Comparison of ENCODE assay signal across 24 cellular contexts in the genomic region with DNA sequence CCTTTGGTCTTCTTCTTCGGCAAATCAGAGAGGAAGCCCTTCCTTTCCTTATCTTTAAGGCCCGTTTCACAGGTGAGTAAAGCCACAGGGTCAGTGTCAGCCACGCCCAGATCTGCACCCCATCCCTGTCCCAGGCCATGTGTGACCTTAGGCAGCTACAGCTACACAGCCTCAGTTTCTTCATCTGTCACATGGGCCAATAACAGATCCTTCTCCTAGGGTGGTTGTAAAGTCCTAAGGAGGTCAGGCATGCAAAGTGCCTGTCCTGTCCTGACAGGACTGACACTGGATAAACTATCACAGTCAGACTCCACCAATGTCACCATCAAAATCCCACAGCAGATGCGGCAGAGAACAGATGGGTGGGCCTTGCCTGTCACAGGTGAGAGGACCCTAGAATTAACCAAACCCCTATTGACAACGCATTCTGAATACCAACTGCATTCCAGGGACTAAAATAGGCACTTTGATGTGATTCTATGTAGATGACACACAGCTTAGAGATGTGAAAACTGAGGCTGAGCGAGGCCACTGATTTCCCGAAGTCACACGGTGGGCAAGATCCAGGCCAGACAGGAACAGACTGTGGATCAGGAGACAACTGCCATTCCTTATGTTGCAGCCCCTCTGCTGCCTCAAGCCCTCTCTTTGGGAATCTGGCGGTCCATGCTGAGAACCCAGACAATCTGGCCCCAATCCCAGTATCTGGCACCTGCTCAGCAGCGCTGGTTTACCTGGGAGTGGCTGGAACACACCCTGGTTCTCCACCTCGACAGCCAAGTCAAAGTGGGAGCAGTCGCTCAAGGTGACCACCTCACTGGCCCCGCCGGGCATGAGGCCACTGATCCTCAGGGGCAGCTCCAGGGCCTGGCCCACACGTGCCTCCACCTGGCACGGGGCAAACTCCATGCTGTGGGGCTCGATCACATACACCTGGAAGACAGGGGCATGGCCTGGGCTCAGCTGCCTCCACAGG. TPM values are rescaled to one million over a fixed set of nuclear protein-coding genes. Genes with fewer than 3 reads are reported as not detected.
DNase-seq lines count a peak whose midpoint lies in the region; ATAC-seq, FAIRE-seq and TF ChIP-seq lines count a peak whose summit lies in the region.
"Had no signal": no experiment of that assay in that cellular context is flagged by ENCODE, and none has a peak within 500 bp of the region (broad histone marks: within the 10 kb centered on the region; RNA-seq: fewer than 3 reads in every experiment).

No MANE protein-coding gene starts in this region.

- H2BK20ac ChIP-seq in H9 (ENCODE audit: low read depth, low read length, poor library complexity, severe bottlenecking) (no peak overlapping the region), H1 (ENCODE audit: low read length) (no peak overlapping the region)

- no peak for FAIRE-seq in H1 (lab: Jason Lieb, UNC)
- FAIRE-seq in small intestine (lab: Jason Lieb, UNC): no peak
- FAIRE-seq: A549, colon, RCC 7860 had no signal

- H3K4ac ChIP-seq in H9 (ENCODE audit: low read depth, low read length): no peak overlapping the region
- no peak overlapping the region for H3K4ac ChIP-seq in H1 (replicated peaks; ENCODE audit: insufficient read length, low read depth, low read length)

- H3K27me3 ChIP-seq in H9 (ENCODE audit: insufficient read depth, low read length) (no peaks in the 10 kb centered on the region), H1 (replicated peaks in 1 of 4; ENCODE audit: control insufficient read depth in 3 of 4, extremely low read depth in 1 of 4, insufficient read depth in 3 of 4, low read length in 3 of 4) (no peaks in the 10 kb centered on the region), small intestine (ENCODE audit: control insufficient read depth in 2 of 2, insufficient read depth in 2 of 2, low read length in 2 of 2) (no peaks in the 10 kb centered on the region)
- H3K27me3 ChIP-seq: body of pancreas, SJSA1, transverse colon had no signal

- H3K36me3 ChIP-seq in H1 (ENCODE audit: control insufficient read depth in 2 of 4, insufficient read depth in 4 of 4, low read length in 3 of 4) (peaks cover 3 to 49% (median 12%) of the 10 kb centered on the region in 4 experiments; a peak in 7 of 8 replicates), small intestine (ENCODE audit: control insufficient read depth in 2 of 2, insufficient read depth in 2 of 2, low read length in 2 of 2) (peaks cover 0 to 2% of the 10 kb centered on the region in 2 donors)
- H3K36me3 ChIP-seq: SJSA1, transverse colon had no signal

- H3K27ac Mint-ChIP-seq in activated CD8-positive, alpha-beta T cell treated with anti-CD3 and anti-CD28 coated beads, Interleukin-2, amount 10 ng/mL, durations not matched to agents 7 days and 5 days: peak overlapping the region; percentile 20
- H3K27ac Mint-ChIP-seq in activated CD8-positive, alpha-beta T cell treated with anti-CD3 and anti-CD28 coated beads for 36 hours: no peak overlapping the region
- H3K27ac Mint-ChIP-seq in H9: peak overlapping the region; percentile 8 to 19 (median 16); a peak in 1 of 7 replicates
- no peak overlapping the region for H3K27ac Mint-ChIP-seq in activated CD4-positive, alpha-beta memory T cell treated with anti-CD3 and anti-CD28 coated beads, Interleukin-2, amount 10 ng/mL, durations not matched to agents 7 days and 5 days
- H3K27ac Mint-ChIP-seq: B cell; natural killer cell treated with Interleukin-12 subunit alpha and Interleukin-12 subunit beta and Interleukin-15 and Interleukin-18, amount 100 ng/mL, for 72 hours had no signal

- no peak overlapping the region for H2AK5ac ChIP-seq in H9 (ENCODE audit: insufficient read length, low read length)
- no peak overlapping the region for H2AK5ac ChIP-seq in H1 (ENCODE audit: low read depth, low read length)

- H3K27me3 Mint-ChIP-seq in activated CD8-positive, alpha-beta T cell treated with anti-CD3 and anti-CD28 coated beads, Interleukin-2, amount 10 ng/mL, durations not matched to agents 7 days and 5 days (ENCODE audit: low read depth): no peaks in the 10 kb centered on the region
- H3K27me3 Mint-ChIP-seq in activated CD8-positive, alpha-beta T cell treated with anti-CD3 and anti-CD28 coated beads for 36 hours: no peaks in the 10 kb centered on the region
- H3K27me3 Mint-ChIP-seq in H9 (ENCODE audit: low read depth): peaks cover 1% of the 10 kb centered on the region; the same call in 1 of the 2 replicates
- no peaks in the 10 kb centered on the region for H3K27me3 Mint-ChIP-seq in activated CD4-positive, alpha-beta memory T cell treated with anti-CD3 and anti-CD28 coated beads, Interleukin-2, amount 10 ng/mL, durations not matched to agents 7 days and 5 days
- H3K27me3 Mint-ChIP-seq: B cell; natural killer cell treated with Interleukin-12 subunit alpha and Interleukin-12 subunit beta and Interleukin-15 and Interleukin-18, amount 100 ng/mL, for 72 hours had no signal

- no peak overlapping the region for H3K4me3 Mint-ChIP-seq in activated CD8-positive, alpha-beta T cell treated with anti-CD3 and anti-CD28 coated beads, Interleukin-2, amount 10 ng/mL, durations not matched to agents 7 days and 5 days
- no peak overlapping the region for H3K4me3 Mint-ChIP-seq in activated CD8-positive, alpha-beta T cell treated with anti-CD3 and anti-CD28 coated beads for 36 hours
- no peak overlapping the region for H3K4me3 Mint-ChIP-seq in H9
- H3K4me3 Mint-ChIP-seq in activated CD4-positive, alpha-beta memory T cell treated with anti-CD3 and anti-CD28 coated beads, Interleukin-2, amount 10 ng/mL, durations not matched to agents 7 days and 5 days: no peak overlapping the region
- H3K4me3 Mint-ChIP-seq: B cell; natural killer cell treated with Interleukin-12 subunit alpha and Interleukin-12 subunit beta and Interleukin-15 and Interleukin-18, amount 100 ng/mL, for 72 hours had no signal

- H3K9ac ChIP-seq in H9 (ENCODE audit: extremely low read depth, insufficient read length, low read length): no peak overlapping the region
- no peak overlapping the region for H3K9ac ChIP-seq in H1 (replicated peaks in 1 of 4; ENCODE audit: extremely low read depth in 1 of 4, low read depth in 3 of 4, low read length in 3 of 4)
- H3K9ac ChIP-seq: parathyroid adenoma had no signal

- no peak overlapping the region for H2AFZ ChIP-seq in H9 (ENCODE audit: low read length)
- no peak overlapping the region for H2AFZ ChIP-seq in H1 (ENCODE audit: low read length)
- H2AFZ ChIP-seq: parathyroid adenoma had no signal

- H2BK12ac ChIP-seq in H9 (ENCODE audit: insufficient read length, low read depth, low read length) (no peak overlapping the region), H1 (ENCODE audit: low read depth, low read length) (no peak overlapping the region)

- H3K4me1 ChIP-seq in H9 (ENCODE audit: insufficient read depth, low read length) (no peaks in the 10 kb centered on the region; the same call in 1 of the 2 replicates), H1 (replicated peaks in 1 of 4; ENCODE audit: control insufficient read depth in 3 of 4, insufficient read depth in 4 of 4, low read length in 3 of 4) (0 out of 7 replicates have a peak, but pooled peaks cover 0 to 3% (median 0%) of the 10 kb centered on the region in 4 experiments), small intestine (ENCODE audit: control insufficient read depth in 2 of 2, insufficient read depth in 1 of 2, low read depth in 1 of 2, low read length in 1 of 2) (no peaks in the 10 kb centered on the region)
- H3K4me1 ChIP-seq: A549, body of pancreas, parathyroid adenoma, SJSA1, transverse colon had no signal

- H4K20me1 ChIP-seq in H9 (ENCODE audit: control insufficient read depth, insufficient read depth, insufficient read length) (no peaks in the 10 kb centered on the region), H1 (replicated peaks in 1 of 2; ENCODE audit: control insufficient read depth in 1 of 2, insufficient read depth in 2 of 2, low read length in 2 of 2) (peaks cover 2 to 7% of the 10 kb centered on the region in 2 experiments)

- H4K8ac ChIP-seq in H9 (replicated peaks; ENCODE audit: insufficient read length, low read depth, low read length) (no peak overlapping the region), H1 (ENCODE audit: extremely low read depth, insufficient read depth, low read length) (0 out of 2 replicates have a peak overlapping the region, but pooled peaks have one; percentile 42)

- no peak overlapping the region for H4K5ac ChIP-seq in H9 (ENCODE audit: insufficient read length, low read depth, low read length)
- H4K5ac ChIP-seq in H1 (ENCODE audit: insufficient read length, low read depth, low read length): no peak overlapping the region

- H3K23ac ChIP-seq in H9 (ENCODE audit: insufficient read length, low read depth, low read length): no peak overlapping the region
- H3K23ac ChIP-seq in H1 (ENCODE audit: insufficient read length): no peak overlapping the region

- no peak overlapping the region; the same call in 1 of the 2 replicates for H3K14ac ChIP-seq in H9 (ENCODE audit: insufficient read depth, low read length)
- H3K14ac ChIP-seq in H1 (ENCODE audit: insufficient read length): no peak overlapping the region

- H2BK5ac ChIP-seq in H9 (ENCODE audit: insufficient read length, low read length): no peak overlapping the region
- no peak overlapping the region; the same call in 1 of the 2 replicates for H2BK5ac ChIP-seq in H1 (ENCODE audit: low read depth, low read length)

- H3K4me3 ChIP-seq in H1 (ENCODE audit: extremely low read depth in 1 of 4, insufficient read depth in 2 of 4, low read depth in 3 of 4, low read length in 4 of 4) (no peak overlapping the region), small intestine (ENCODE audit: low read depth in 1 of 2, low read length in 2 of 2) (no peak overlapping the region)
- H3K4me3 ChIP-seq: A549, body of pancreas, SJSA1, transverse colon had no signal

- TF ChIP-seq CTCF in activated CD8-positive, alpha-beta T cell treated with anti-CD3 and anti-CD28 coated beads for 36 hours (IDR thresholded peaks at IDR 0.05): no peak
- TF ChIP-seq CTCF in H9 (conservative IDR thresholded peaks at IDR 0.05) (no peak), H1 (IDR thresholded peaks at IDR 0.05; ENCODE audit: control extremely low read depth in 1 of 3, insufficient read depth in 1 of 3, low read depth in 1 of 3, low read length in 3 of 3) (no peak)

- H3K23me2 ChIP-seq in H9 (ENCODE audit: insufficient read length, low read depth, low read length, poor library complexity, severe bottlenecking) (no peaks in the 10 kb centered on the region), H1 (ENCODE audit: low read depth, low read length) (peaks cover 5% of the 10 kb centered on the region)

- TF ChIP-seq RAD21 in H1 (IDR thresholded peaks at IDR 0.05 in 1 of 2, conservative IDR thresholded peaks at IDR 0.05 in 1 of 2; ENCODE audit: low read depth in 2 of 2, low read length in 2 of 2): no peak

- DNase-seq in activated CD8-positive, alpha-beta T cell treated with anti-CD3 and anti-CD28 coated beads, Interleukin-2, amount 10 ng/mL, durations not matched to agents 7 days and 5 days: no peak
- no peak for DNase-seq in activated CD8-positive, alpha-beta T cell treated with anti-CD3 and anti-CD28 coated beads for 36 hours
- no peak for DNase-seq in H9
- DNase-seq in H1 (ENCODE audit: low read depth in 1 of 2, low spot score in 2 of 2): no peak
- peak; percentile 18 for DNase-seq in small intestine
- DNase-seq in activated CD4-positive, alpha-beta memory T cell treated with anti-CD3 and anti-CD28 coated beads, Interleukin-2, amount 10 ng/mL, durations not matched to agents 7 days and 5 days: no peak
- no peak for DNase-seq in stimulated activated CD4-positive, alpha-beta T cell treated with anti-CD3 and anti-CD28 coated beads, Interleukin-15, amount 100 ng/mL, for 24 hours
- DNase-seq in SKM-1 treated with dmso at 0.1 percent for 144 hours (lab: John Stamatoyannopoulos, UW; ENCODE audit: unreplicated experiment): no peak
- DNase-seq: body of pancreas; effector CD8-positive, alpha-beta T cell; foreskin melanocyte; Kasumi-1; left ventricle myocardium superior; NCI-H1694; NCI-H524 treated with DMSO at 0.1 percent for 48 hours; transverse colon had no signal

- TF ChIP-seq EP300 in H1 (IDR thresholded peaks at IDR 0.05; ENCODE audit: borderline replicate concordance in 1 of 2, low read depth in 2 of 2, low read length in 2 of 2): no peak

- no peaks in the 10 kb centered on the region for H3K79me1 ChIP-seq in H9 (ENCODE audit: insufficient read depth, low read depth, low read length, poor library complexity, severe bottlenecking)
- H3K79me1 ChIP-seq in H1 (ENCODE audit: low read depth, low read length): no peaks in the 10 kb centered on the region; the same call in 1 of the 2 replicates

- TF ChIP-seq POLR2A in H1 (IDR thresholded peaks at IDR 0.05; ENCODE audit: control extremely low read depth in 1 of 2, low read depth in 2 of 2, low read length in 2 of 2): no peak

- no peak overlapping the region for H3T11ph ChIP-seq in H9 (ENCODE audit: low read length)

- intact Hi-C loops in activated CD8-positive, alpha-beta T cell treated with anti-CD3 and anti-CD28 coated beads for 36 hours (cut with micrococcal nuclease): no loop called here

- H2BK15ac ChIP-seq in H9 (ENCODE audit: low read depth, low read length): no peak overlapping the region
- no peak overlapping the region for H2BK15ac ChIP-seq in H1 (ENCODE audit: low read length)

- no peaks in the 10 kb centered on the region for H3K9me3 Mint-ChIP-seq in activated CD8-positive, alpha-beta T cell treated with anti-CD3 and anti-CD28 coated beads, Interleukin-2, amount 10 ng/mL, durations not matched to agents 7 days and 5 days (ENCODE audit: insufficient read depth)
- H3K9me3 Mint-ChIP-seq in activated CD8-positive, alpha-beta T cell treated with anti-CD3 and anti-CD28 coated beads for 36 hours: no peaks in the 10 kb centered on the region
- H3K9me3 Mint-ChIP-seq in H9: no peaks in the 10 kb centered on the region
- no peaks in the 10 kb centered on the region for H3K9me3 Mint-ChIP-seq in activated CD4-positive, alpha-beta memory T cell treated with anti-CD3 and anti-CD28 coated beads, Interleukin-2, amount 10 ng/mL, durations not matched to agents 7 days and 5 days
- H3K9me3 Mint-ChIP-seq: natural killer cell treated with Interleukin-12 subunit alpha and Interleukin-12 subunit beta and Interleukin-15 and Interleukin-18, amount 100 ng/mL, for 72 hours had no signal

- CTCF ChIA-PET in activated CD8-positive, alpha-beta T cell treated with anti-CD3 and anti-CD28 coated beads, Interleukin-2, amount 10 ng/mL, durations not matched to agents 7 days and 5 days (lab: Charles Lee): no interaction called here
- CTCF ChIA-PET in activated CD8-positive, alpha-beta T cell treated with anti-CD3 and anti-CD28 coated beads for 36 hours (lab: Charles Lee): interaction anchor here (1.2 to 1.7 kb wide), 2 partner anchors 17 to 90 kb away, joined by 3 to 4 read pairs; no protein-coding TSS in a partner anchor
- CTCF ChIA-PET in H1 (lab: Charles Lee; ENCODE audit: partially characterized antibody): interaction anchor here (0.9 to 1.3 kb wide), 3 partner anchors 18 to 29 kb away, joined by 3 to 5 read pairs (median 3); no protein-coding TSS in a partner anchor
- CTCF ChIA-PET in activated CD4-positive, alpha-beta memory T cell treated with anti-CD3 and anti-CD28 coated beads, Interleukin-2, amount 10 ng/mL, durations not matched to agents 7 days and 5 days (lab: Charles Lee): no interaction called here

- H3K79me2 ChIP-seq in H9 (ENCODE audit: insufficient read depth, low read length) (no peaks in the 10 kb centered on the region), H1 (ENCODE audit: control insufficient read depth in 1 of 2, insufficient read depth in 2 of 2, low read length in 2 of 2) (no peaks in the 10 kb centered on the region)
- H3K79me2 ChIP-seq: parathyroid adenoma had no signal

- H3K18ac ChIP-seq in H9 (ENCODE audit: insufficient read length, low read depth, low read length): no peak overlapping the region
- H3K18ac ChIP-seq in H1 (ENCODE audit: extremely low read depth, low read length): no peak overlapping the region

- no peak overlapping the region for H3K56ac ChIP-seq in H9 (ENCODE audit: insufficient read length, low read depth, low read length)
- H3K56ac ChIP-seq in H1 (replicated peaks; ENCODE audit: insufficient read length, low read depth, low read length): no peak overlapping the region

- ATAC-seq in activated CD8-positive, alpha-beta T cell treated with anti-CD3 and anti-CD28 coated beads, Interleukin-2, amount 10 ng/mL, durations not matched to agents 7 days and 5 days: no peak
- no peak for ATAC-seq in activated CD8-positive, alpha-beta T cell treated with anti-CD3 and anti-CD28 coated beads for 36 hours
- ATAC-seq: A549, body of pancreas, left ventricle myocardium superior, right cardiac atrium had no signal

- H3K36me3 Mint-ChIP-seq in activated CD8-positive, alpha-beta T cell treated with anti-CD3 and anti-CD28 coated beads, Interleukin-2, amount 10 ng/mL, durations not matched to agents 7 days and 5 days (ENCODE audit: low read depth): peaks cover 47% of the 10 kb centered on the region
- H3K36me3 Mint-ChIP-seq in activated CD8-positive, alpha-beta T cell treated with anti-CD3 and anti-CD28 coated beads for 36 hours (ENCODE audit: low read depth): peaks cover 38% of the 10 kb centered on the region
- peaks cover 28 to 46% (median 35%) of the 10 kb centered on the region in 3 experiments for H3K36me3 Mint-ChIP-seq in H9 (ENCODE audit: insufficient read depth in 1 of 3, low read depth in 3 of 3)
- peaks cover 40% of the 10 kb centered on the region for H3K36me3 Mint-ChIP-seq in activated CD4-positive, alpha-beta memory T cell treated with anti-CD3 and anti-CD28 coated beads, Interleukin-2, amount 10 ng/mL, durations not matched to agents 7 days and 5 days (ENCODE audit: low read depth)

- no peak overlapping the region for H3K27ac ChIP-seq in H9 (ENCODE audit: insufficient read length, low read depth, low read length)
- H3K27ac ChIP-seq in H1 (ENCODE audit: low read depth, low read length): no peak overlapping the region
- no peak overlapping the region for H3K27ac ChIP-seq in small intestine (ENCODE audit: low read depth in 1 of 2, low read length in 1 of 2)
- H3K27ac ChIP-seq: A549, body of pancreas, parathyroid adenoma, SJSA1, transverse colon had no signal

- H3K4me1 Mint-ChIP-seq in activated CD8-positive, alpha-beta T cell treated with anti-CD3 and anti-CD28 coated beads, Interleukin-2, amount 10 ng/mL, durations not matched to agents 7 days and 5 days (ENCODE audit: low read depth): no peaks in the 10 kb centered on the region
- no peaks in the 10 kb centered on the region for H3K4me1 Mint-ChIP-seq in activated CD8-positive, alpha-beta T cell treated with anti-CD3 and anti-CD28 coated beads for 36 hours (ENCODE audit: low read depth)
- H3K4me1 Mint-ChIP-seq in H9: peaks cover 0 to 9% of the 10 kb centered on the region in 2 experiments; a peak in 2 of 4 replicates
- H3K4me1 Mint-ChIP-seq in activated CD4-positive, alpha-beta memory T cell treated with anti-CD3 and anti-CD28 coated beads, Interleukin-2, amount 10 ng/mL, durations not matched to agents 7 days and 5 days: no peaks in the 10 kb centered on the region
- H3K4me1 Mint-ChIP-seq: B cell had no signal

- no CpG with 5 or more reads among the region's 17 CpGs for WGBS in H9 (ENCODE audit: extremely low coverage, insufficient read length, low lambda C conversion rate)
- 90% methylated on average over 17 of the region's 17 CpGs; no CpG with 5 or more reads in 1 of the 2 experiments for WGBS in H1 (ENCODE audit: extremely low coverage in 1 of 2, insufficient coverage in 1 of 2, insufficient read length in 1 of 2, insufficient replicate concordance in 2 of 2, low coverage in 1 of 2, low lambda C conversion rate in 2 of 2, missing lambda C conversion rate in 1 of 2), 2 experiments
- 49 to 78% (median 56%) methylated on average over 17 of the region's 17 CpGs for WGBS in small intestine, 3 donors

- no peak overlapping the region for H2BK120ac ChIP-seq in H9 (ENCODE audit: low read depth, low read length, poor library complexity, severe bottlenecking)
- no peak overlapping the region for H2BK120ac ChIP-seq in H1 (replicated peaks; ENCODE audit: low read depth, low read length)

- no peak overlapping the region for H4K91ac ChIP-seq in H9 (ENCODE audit: insufficient read length, low read depth, low read length)
- no peak overlapping the region for H4K91ac ChIP-seq in H1 (replicated peaks; ENCODE audit: insufficient read length, low read length)

- H3K4me2 ChIP-seq in H9 (ENCODE audit: insufficient read depth, insufficient read length, low read length) (no peak overlapping the region), H1 (ENCODE audit: insufficient read depth in 1 of 2, low read depth in 2 of 2, low read length in 2 of 2) (no peak overlapping the region)
- H3K4me2 ChIP-seq: A549 had no signal

- POLR2A ChIA-PET in activated CD8-positive, alpha-beta T cell treated with anti-CD3 and anti-CD28 coated beads, Interleukin-2, amount 10 ng/mL, durations not matched to agents 7 days and 5 days (lab: Charles Lee): no interaction called here
- POLR2A ChIA-PET in activated CD8-positive, alpha-beta T cell treated with anti-CD3 and anti-CD28 coated beads for 36 hours (lab: Charles Lee): no interaction called here
- POLR2A ChIA-PET in H1 (lab: Charles Lee; ENCODE audit: partially characterized antibody): interaction anchor here (1.0 to 2.1 kb wide), 5 partner anchors 8 to 49 kb away, joined by 3 to 6 read pairs (median 4); partner anchors contain the start of gene NUP210
- POLR2A ChIA-PET in activated CD4-positive, alpha-beta memory T cell treated with anti-CD3 and anti-CD28 coated beads, Interleukin-2, amount 10 ng/mL, durations not matched to agents 7 days and 5 days (lab: Charles Lee): interaction anchor here (1.0 kb wide), 1 partner anchor 81 kb away, joined by 4 read pairs; no protein-coding TSS in a partner anchor

- H3K9me3 ChIP-seq in H9 (ENCODE audit: control insufficient read depth, low read depth, low read length) (no peaks in the 10 kb centered on the region), H1 (ENCODE audit: insufficient read depth in 2 of 2, low read depth in 1 of 2, low read length in 1 of 2) (no peaks in the 10 kb centered on the region), small intestine (ENCODE audit: control insufficient read depth, low read depth) (no peaks in the 10 kb centered on the region)
- H3K9me3 ChIP-seq: A549, body of pancreas, SJSA1, transverse colon had no signal

RNA-seq across cellular contexts. Expression of gene NUP210, which starts 48.7 kb away (rescaled TPM):
- total RNA-seq in activated CD8-positive, alpha-beta T cell treated with anti-CD3 and anti-CD28 coated beads, Interleukin-2, amount 10 ng/mL, durations not matched to agents 7 days and 5 days: 100 to 1,000 TPM; 202 to 206 TPM
- total RNA-seq in activated CD8-positive, alpha-beta T cell treated with anti-CD3 and anti-CD28 coated beads for 36 hours: 100 to 1,000 TPM; 142 to 143 TPM
- total RNA-seq in H9 (2021): 47.3 and 48.8 TPM in 2 replicates
- 53.4 and 53.7 TPM in 2 replicates for total RNA-seq in H1 (2021; fragmentation: NEBNext Ultra II Directional; extraction: Animal tissue kit (Norgen Biotek cat#: 25700))
- polyA plus RNA-seq in H1 (2011; rRNA removed) (51.0 and 55.0 TPM in 2 replicates), small intestine (10 to 100 TPM in 1 of 3 donors, under 1 TPM in 2; 0.22 to 10.5 (median 0.81) TPM)
- 22.7 TPM for polyA plus RNA-seq in H1 (2011; cell fraction: cytosol; rRNA removed)
- polyA plus RNA-seq in H1 (2011; cell fraction: nucleus; rRNA removed): 90.7 TPM
- polyA plus RNA-seq in H1 (2012, experiment 1 of 2): 30.8 to 56.3 TPM (median 45.4 TPM) in 4 replicates
- polyA plus RNA-seq in H1 (2012, experiment 2 of 2): 30.0 TPM
- 84.7 TPM for polyA plus RNA-seq in H1 (2013, experiment 1 of 2)
- 65.1 TPM for polyA plus RNA-seq in H1 (2013, experiment 2 of 2)
- polyA minus RNA-seq in H1 (2011; rRNA and poly(A)+ RNA removed): 49.2 and 89.2 TPM in 2 replicates
- 32.7 TPM for polyA minus RNA-seq in H1 (2011; cell fraction: cytosol; rRNA and poly(A)+ RNA removed)
- polyA minus RNA-seq in H1 (2011; cell fraction: nucleus; rRNA and poly(A)+ RNA removed): 52.7 TPM
- total RNA-seq in activated CD4-positive, alpha-beta memory T cell treated with anti-CD3 and anti-CD28 coated beads, Interleukin-2, amount 10 ng/mL, durations not matched to agents 7 days and 5 days: 100 to 1,000 TPM; 153 to 161 TPM

Comparison
In these comparisons a context has a peak if more than half of its experiments do, and no peak if none do; other contexts are left out.
1. H3K27ac Mint-ChIP-seq: peak in activated CD8-positive, alpha-beta T cell treated with anti-CD3 and anti-CD28 coated beads, Interleukin-2, amount 10 ng/mL, durations not matched to agents 7 days and 5 days (single experiment) and H9 (3 of 3); none in activated CD8-positive, alpha-beta T cell treated with anti-CD3 and anti-CD28 coated beads for 36 hours (single experiment) and activated CD4-positive, alpha-beta memory T cell treated with anti-CD3 and anti-CD28 coated beads, Interleukin-2, amount 10 ng/mL, durations not matched to agents 7 days and 5 days (single experiment).
2. CTCF ChIA-PET loops: an anchor here in activated CD8-positive, alpha-beta T cell treated with anti-CD3 and anti-CD28 coated beads for 36 hours (1.2 to 1.7 kb wide) and H1 (0.9 to 1.3 kb wide); none called in activated CD8-positive, alpha-beta T cell treated with anti-CD3 and anti-CD28 coated beads, Interleukin-2, amount 10 ng/mL, durations not matched to agents 7 days and 5 days and activated CD4-positive, alpha-beta memory T cell treated with anti-CD3 and anti-CD28 coated beads, Interleukin-2, amount 10 ng/mL, durations not matched to agents 7 days and 5 days.
3. POLR2A ChIA-PET loops: an anchor here in H1 (1.0 to 2.1 kb wide) and activated CD4-positive, alpha-beta memory T cell treated with anti-CD3 and anti-CD28 coated beads, Interleukin-2, amount 10 ng/mL, durations not matched to agents 7 days and 5 days (1.0 kb wide); none called in activated CD8-positive, alpha-beta T cell treated with anti-CD3 and anti-CD28 coated beads, Interleukin-2, amount 10 ng/mL, durations not matched to agents 7 days and 5 days and activated CD8-positive, alpha-beta T cell treated with anti-CD3 and anti-CD28 coated beads for 36 hours.